Comparison of ENCODE assay signal across 23 cellular contexts in the genomic region with DNA sequence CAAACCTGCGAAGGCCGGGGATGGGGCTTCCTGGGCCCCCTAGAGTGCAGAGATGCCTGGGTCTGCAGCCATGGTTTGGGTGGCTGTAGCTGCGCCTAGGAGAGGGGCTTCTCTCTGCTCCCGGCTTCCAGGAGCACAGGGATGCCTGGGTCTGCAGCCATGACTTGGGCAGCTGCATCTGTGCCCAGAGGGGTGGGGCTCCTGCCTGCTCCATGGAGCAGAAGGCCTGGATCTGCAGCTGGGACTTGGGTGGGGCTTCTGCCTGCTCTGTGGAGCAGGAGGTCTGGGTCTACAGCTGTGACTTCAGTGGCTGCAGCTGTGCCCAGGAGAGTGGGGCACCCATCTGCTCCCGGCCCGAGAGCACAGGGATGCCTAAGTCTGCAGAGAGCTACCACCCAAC. TPM values are rescaled to one million over a fixed set of nuclear protein-coding genes. Genes with fewer than 3 reads are reported as not detected.
"Had no signal": no experiment of that assay in that cellular context is flagged by ENCODE, and none has a peak within 500 bp of the region (broad histone marks: within the 10 kb centered on the region; RNA-seq: fewer than 3 reads in every experiment).

No MANE protein-coding gene starts in this region.

- DNase-seq: activated CD4-positive, alpha-beta T cell treated with anti-CD3 and anti-CD28 coated beads for 48 hours; activated CD4-positive, alpha-beta T cell treated with anti-CD3 and anti-CD28 coated beads, Interleukin-2, amount 50 U/mL, for 4 hours; activated CD4-positive, CD25-positive, alpha-beta regulatory T cell treated with anti-CD3 and anti-CD28 coated beads, Interleukin-2, amount 50 U/mL, for 72 hours; activated CD8-positive, alpha-beta memory T cell treated with anti-CD3 and anti-CD28 coated beads, Interleukin-2, amount 50 U/mL, for 48 hours; activated CD8-positive, alpha-beta T cell treated with anti-CD3 and anti-CD28 coated beads, Interleukin-2, amount 10 ng/mL, durations not matched to agents 7 days and 5 days; activated naive CD4-positive, alpha-beta T cell treated with anti-CD3 and anti-CD28 coated beads, Interleukin-2, amount 50 U/mL, for 16 hours; activated naive CD8-positive, alpha-beta T cell treated with anti-CD3 and anti-CD28 coated beads, Interleukin-2, amount 10 ng/mL, durations not matched to agents 7 days and 5 days; activated T-cell treated with anti-CD3 and anti-CD28 coated beads, Interleukin-2, amount 50 U/mL, for 1 hour; aorta; central memory CD4-positive, alpha-beta T cell; MM.1S; NCI-H1105; NCI-H1436; NCI-H1694 treated with DMSO at 0.1 percent for 48 hours; NCI-H2227 treated with DMSO at 0.1 percent for 48 hours; NCI-H446 treated with DMSO at 0.1 percent for 48 hours; NCI-H524 treated with DMSO at 0.1 percent for 48 hours; NCI-H748 treated with DMSO at 0.1 percent for 48 hours; PC-9; SHP77 treated with DMSO at 0.1 percent for 48 hours had no signal

- FAIRE-seq: bronchial epithelial cell had no signal

- H3K4me3 ChIP-seq: PC-9 had no signal

- ATAC-seq: activated CD8-positive, alpha-beta T cell treated with anti-CD3 and anti-CD28 coated beads, Interleukin-2, amount 10 ng/mL, durations not matched to agents 7 days and 5 days; WTC11 had no signal

- H3K27ac ChIP-seq: PC-9 had no signal

RNA-seq across cellular contexts. Expression of a gene that starts 38.2 kb away (rescaled TPM):
- total RNA-seq: SK-MEL-5 had no signal
